ENCODE assay signal across 20 cellular contexts in genomic region chr11:10072841-10073240, GRCh38.
DNase-seq lines count a peak whose midpoint lies in the region; ATAC-seq, FAIRE-seq and TF ChIP-seq lines count a peak whose summit lies in the region.
"Had no signal": no experiment of that assay in that cellular context is flagged by ENCODE, and none has a peak within 500 bp of the region (broad histone marks: within the 10 kb centered on the region; RNA-seq: fewer than 3 reads in every experiment).

No MANE protein-coding gene starts in this region.

- H3K27ac ChIP-seq in astrocyte (ENCODE audit: low read depth, low read length): no peak overlapping the region
- H3K27ac ChIP-seq: A549 had no signal

- no peak overlapping the region for H2AFZ ChIP-seq in astrocyte (ENCODE audit: low read depth, low read length)

- H3K27me3 Mint-ChIP-seq in astrocyte (ENCODE audit: low read depth, unreplicated experiment): no peaks in the 10 kb centered on the region
- H3K27me3 Mint-ChIP-seq: IgD-negative memory B cell had no signal

- H3K4me3 ChIP-seq in astrocyte (ENCODE audit: insufficient read depth, low read depth, low read length) (no peak overlapping the region), epithelial cell of esophagus (ENCODE audit: low read length) (no peak overlapping the region)
- H3K4me3 ChIP-seq: A549 had no signal

- no peak overlapping the region for H3K4me3 Mint-ChIP-seq in astrocyte (ENCODE audit: unreplicated experiment)
- H3K4me3 Mint-ChIP-seq: IgD-negative memory B cell had no signal

- no peak overlapping the region for H3K4me2 ChIP-seq in astrocyte (ENCODE audit: low read length)
- H3K4me2 ChIP-seq: A549 had no signal

- H3K4me1 ChIP-seq in astrocyte (ENCODE audit: insufficient read depth, low read length): no peaks in the 10 kb centered on the region
- H3K4me1 ChIP-seq: BE2C had no signal

- no peak overlapping the region for H3K27ac Mint-ChIP-seq in astrocyte (ENCODE audit: unreplicated experiment)
- H3K27ac Mint-ChIP-seq: IgD-negative memory B cell had no signal

- no peak for TF ChIP-seq CTCF in astrocyte (IDR thresholded peaks at IDR 0.05; ENCODE audit: insufficient read depth, low read depth, low read length)
- no peak for TF ChIP-seq CTCF in epithelial cell of esophagus (IDR thresholded peaks at IDR 0.05; ENCODE audit: insufficient read depth, low read depth, low read length, missing control alignments)

- DNase-seq in EH (ENCODE audit: low read depth) (peak; percentile 32), HS-27A (ENCODE audit: low read depth) (peak; percentile 30), astrocyte (ENCODE audit: low read depth) (peak; percentile 23), epithelial cell of esophagus (ENCODE audit: low read depth) (peak; percentile 13), NCI-H2227 treated with DMSO at 0.1 percent for 48 hours (lab: John Stamatoyannopoulos, UW) (no peak), SHP77 treated with DMSO at 0.1 percent for 48 hours (lab: John Stamatoyannopoulos, UW) (no peak)
- DNase-seq in activated effector memory CD4-positive, alpha-beta T cell treated with Interleukin-2 at 50 U/mL for 16 hours: no peak
- DNase-seq: BE2C, GOT3, Karpas-422, NCI-H1092 treated with DMSO at 0.1 percent for 48 hours, NCI-H146, NCI-H2029, NCI-H345, NCI-H524, NCI-H82 had no signal

- peaks cover 7% of the 10 kb centered on the region for H3K36me3 Mint-ChIP-seq in astrocyte (ENCODE audit: low read depth, unreplicated experiment)

- H3K79me2 ChIP-seq in astrocyte (ENCODE audit: insufficient read depth, low read length): peaks cover 6% of the 10 kb centered on the region

- H3K9me3 ChIP-seq in astrocyte (ENCODE audit: insufficient read depth, low read depth, low read length): no peaks in the 10 kb centered on the region
- H3K9me3 ChIP-seq: A549, BE2C had no signal

- no peaks in the 10 kb centered on the region for H3K36me3 ChIP-seq in astrocyte (ENCODE audit: insufficient read depth, low read length)
- H3K36me3 ChIP-seq: BE2C had no signal

- H4K20me1 ChIP-seq in astrocyte (ENCODE audit: insufficient read depth, low read length): peaks cover 9% of the 10 kb centered on the region

- no peak for ATAC-seq in GM21737 (IDR thresholded peaks at IDR 0.05; ENCODE audit: unreplicated experiment)
- ATAC-seq: A549, Panc1 had no signal

- H3K9me3 Mint-ChIP-seq in astrocyte (ENCODE audit: unreplicated experiment): peaks cover 11% of the 10 kb centered on the region

- FAIRE-seq in astrocyte (lab: Jason Lieb, UNC): no peak
- FAIRE-seq: A549 had no signal

- H3K27me3 ChIP-seq in astrocyte (ENCODE audit: insufficient read depth, low read length): no peaks in the 10 kb centered on the region
- H3K27me3 ChIP-seq: BE2C had no signal

- no peaks in the 10 kb centered on the region for H3K4me1 Mint-ChIP-seq in astrocyte (ENCODE audit: low read depth, unreplicated experiment)

- H3K9ac ChIP-seq in astrocyte (ENCODE audit: low read length): no peak overlapping the region

Comparison
In these comparisons a context has a peak if more than half of its experiments do, and no peak if none do; other contexts are left out.
1. DNase-seq: peak in EH (single experiment), HS-27A (single experiment), astrocyte (single experiment) and epithelial cell of esophagus (single experiment); none in activated effector memory CD4-positive, alpha-beta T cell treated with Interleukin-2 at 50 U/mL for 16 hours (single experiment), NCI-H2227 treated with DMSO at 0.1 percent for 48 hours (single experiment) and SHP77 treated with DMSO at 0.1 percent for 48 hours (single experiment).